ENCODE assay signal across 1 cellular context in genomic region chr5:113340537-113340936, GRCh38.
TF ChIP-seq lines count a peak whose summit lies in the region.

No MANE protein-coding gene starts in this region.

TF ChIP-seq in SK-N-SH, 30 proteins besides CTCF, POLR2A, EP300 and RAD21 (continued from another document):
- TF ChIP-seq, protein P1, sequence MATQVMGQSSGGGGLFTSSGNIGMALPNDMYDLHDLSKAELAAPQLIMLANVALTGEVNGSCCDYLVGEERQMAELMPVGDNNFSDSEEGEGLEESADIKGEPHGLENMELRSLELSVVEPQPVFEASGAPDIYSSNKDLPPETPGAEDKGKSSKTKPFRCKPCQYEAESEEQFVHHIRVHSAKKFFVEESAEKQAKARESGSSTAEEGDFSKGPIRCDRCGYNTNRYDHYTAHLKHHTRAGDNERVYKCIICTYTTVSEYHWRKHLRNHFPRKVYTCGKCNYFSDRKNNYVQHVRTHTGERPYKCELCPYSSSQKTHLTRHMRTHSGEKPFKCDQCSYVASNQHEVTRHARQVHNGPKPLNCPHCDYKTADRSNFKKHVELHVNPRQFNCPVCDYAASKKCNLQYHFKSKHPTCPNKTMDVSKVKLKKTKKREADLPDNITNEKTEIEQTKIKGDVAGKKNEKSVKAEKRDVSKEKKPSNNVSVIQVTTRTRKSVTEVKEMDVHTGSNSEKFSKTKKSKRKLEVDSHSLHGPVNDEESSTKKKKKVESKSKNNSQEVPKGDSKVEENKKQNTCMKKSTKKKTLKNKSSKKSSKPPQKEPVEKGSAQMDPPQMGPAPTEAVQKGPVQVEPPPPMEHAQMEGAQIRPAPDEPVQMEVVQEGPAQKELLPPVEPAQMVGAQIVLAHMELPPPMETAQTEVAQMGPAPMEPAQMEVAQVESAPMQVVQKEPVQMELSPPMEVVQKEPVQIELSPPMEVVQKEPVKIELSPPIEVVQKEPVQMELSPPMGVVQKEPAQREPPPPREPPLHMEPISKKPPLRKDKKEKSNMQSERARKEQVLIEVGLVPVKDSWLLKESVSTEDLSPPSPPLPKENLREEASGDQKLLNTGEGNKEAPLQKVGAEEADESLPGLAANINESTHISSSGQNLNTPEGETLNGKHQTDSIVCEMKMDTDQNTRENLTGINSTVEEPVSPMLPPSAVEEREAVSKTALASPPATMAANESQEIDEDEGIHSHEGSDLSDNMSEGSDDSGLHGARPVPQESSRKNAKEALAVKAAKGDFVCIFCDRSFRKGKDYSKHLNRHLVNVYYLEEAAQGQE (IDR thresholded peaks at IDR 0.05; ENCODE audit: low read depth, low read length) = no peak
- no peak for TF ChIP-seq RXRA (IDR thresholded peaks at IDR 0.05; ENCODE audit: borderline replicate concordance, low read depth)
